In the genomic region with DNA sequence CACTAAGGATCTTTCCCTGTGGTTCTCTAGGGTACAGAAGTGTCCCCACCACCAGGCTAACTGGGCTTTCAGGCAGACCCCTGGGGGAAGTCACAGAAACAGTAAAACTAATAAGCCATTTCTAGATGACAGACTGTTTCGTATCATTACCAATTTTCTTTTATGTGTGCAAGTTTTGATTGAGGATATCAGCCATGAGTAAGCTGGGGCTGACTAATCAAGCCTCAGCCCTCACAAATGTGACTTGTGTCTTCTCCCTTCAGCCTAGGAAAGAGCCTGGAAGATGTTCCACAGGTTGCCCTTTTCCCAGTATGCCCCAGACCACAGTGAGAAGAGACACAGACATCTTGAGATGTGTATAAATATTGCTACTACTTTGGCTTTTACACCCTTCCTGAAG, we compare ENCODE assay signal across 20 cellular contexts. TPM values are rescaled to one million over a fixed set of nuclear protein-coding genes. Genes with fewer than 3 reads are reported as not detected.
DNase-seq lines count a peak whose midpoint lies in the region; ATAC-seq, FAIRE-seq and TF ChIP-seq lines count a peak whose summit lies in the region.
"Had no signal": no experiment of that assay in that cellular context is flagged by ENCODE, and none has a peak within 500 bp of the region (broad histone marks: within the 10 kb centered on the region; RNA-seq: fewer than 3 reads in every experiment).

No MANE protein-coding gene starts in this region.

- 68 to 82% methylated on average over 1 of the region's 1 CpG for WGBS in body of pancreas, 2 donors
- 79 to 90% (median 86%) methylated on average over 1 of the region's 1 CpG for WGBS in stomach, 5 donors
- WGBS in thyroid gland, 2 donors = 100% methylated on average over 1 of the region's 1 CpG

- intact Hi-C loops in activated CD4-positive, alpha-beta T cell treated with anti-CD3 and anti-CD28 coated beads, Interleukin-2, amount 10 ng/mL, durations not matched to agents 24 days and 14 days (cut with micrococcal nuclease) = no loop called here
- intact Hi-C loops in body of pancreas (cut with DNase I) = no loop called here
- intact Hi-C loops in stomach (cut with DNase I; ENCODE audit: low total_unique reads) = no loop called here
- intact Hi-C loops in thyroid gland (cut with DNase I) = no loop called here

- H3K9me3 ChIP-seq in body of pancreas = no peaks in the 10 kb centered on the region
- H3K9me3 ChIP-seq in keratinocyte (ENCODE audit: control insufficient read depth, low read depth, low read length) = no peaks in the 10 kb centered on the region
- no peaks in the 10 kb centered on the region for H3K9me3 ChIP-seq in stomach
- H3K9me3 ChIP-seq in thyroid gland = no peaks in the 10 kb centered on the region
- H3K9me3 ChIP-seq: upper lobe of right lung had no signal

- H3K27me3 ChIP-seq in body of pancreas (no peaks in the 10 kb centered on the region), keratinocyte (ENCODE audit: control insufficient read depth, extremely low read depth, insufficient read depth, low read length) (no peaks in the 10 kb centered on the region), stomach (no peaks in the 10 kb centered on the region), thyroid gland (no peaks in the 10 kb centered on the region)
- H3K27me3 ChIP-seq: upper lobe of right lung had no signal

- no peak overlapping the region for H2AFZ ChIP-seq in keratinocyte (ENCODE audit: control insufficient read depth, low read length)

- peak overlapping the region; percentile 65 for H3K4me2 ChIP-seq in keratinocyte (ENCODE audit: control insufficient read depth, extremely low read depth, insufficient read depth, low read depth, low read length)

- H3K4me3 ChIP-seq in body of pancreas = no peak overlapping the region
- H3K4me3 ChIP-seq in keratinocyte (ENCODE audit: control insufficient read depth in 2 of 3, extremely low read depth in 1 of 3, insufficient read depth in 2 of 3, low read depth in 1 of 3, low read length in 3 of 3) = peak overlapping the region in 2 of 3 experiments; percentile 4 to 17
- no peak overlapping the region for H3K4me3 ChIP-seq in stomach
- no peak overlapping the region for H3K4me3 ChIP-seq in thyroid gland (replicated peaks in 1 of 3)
- H3K4me3 ChIP-seq: upper lobe of right lung had no signal

- H3K9me1 ChIP-seq in keratinocyte (ENCODE audit: control insufficient read depth, extremely low read depth, insufficient read depth, low read length) = peaks cover 6% of the 10 kb centered on the region

- no peak for DNase-seq in activated CD4-positive, alpha-beta T cell treated with anti-CD3 and anti-CD28 coated beads, Interleukin-2, amount 10 ng/mL, durations not matched to agents 24 days and 14 days
- no peak for DNase-seq in activated CD4-positive, alpha-beta T cell treated with anti-CD3 and anti-CD28 coated beads, Interleukin-2, amount 50 U/mL, for 4 hours
- peak; percentile 40 for DNase-seq in HT1080 (ENCODE audit: low read depth)
- no peak for DNase-seq in body of pancreas
- no peak for DNase-seq in keratinocyte (ENCODE audit: low read depth, low spot score)
- DNase-seq in stomach = no peak
- no peak for DNase-seq in thyroid gland
- DNase-seq: 8988T; activated CD4-positive, CD25-positive, alpha-beta regulatory T cell; AML-193; effector CD4-positive, alpha-beta T cell; H9; kidney glomerular epithelial cell; naive B cell; NCI-H1436 treated with DMSO at 0.1 percent for 48 hours; RPMI8226; stimulated activated CD4-positive, alpha-beta T cell treated with anti-CD3 and anti-CD28 coated beads, Interleukin-4, amount 100 ng/mL, for 4 hours; T-helper 9 cell; upper lobe of right lung had no signal

- no peak overlapping the region for H3K4me3 Mint-ChIP-seq in activated CD4-positive, alpha-beta T cell treated with anti-CD3 and anti-CD28 coated beads, Interleukin-2, amount 10 ng/mL, durations not matched to agents 24 days and 14 days
- H3K4me3 Mint-ChIP-seq: H9, naive B cell had no signal

- peaks cover 6% of the 10 kb centered on the region for H4K20me1 ChIP-seq in keratinocyte (ENCODE audit: control insufficient read depth, extremely low read depth, insufficient read depth, low read length)

- H3K4me1 Mint-ChIP-seq in activated CD4-positive, alpha-beta T cell treated with anti-CD3 and anti-CD28 coated beads, Interleukin-2, amount 10 ng/mL, durations not matched to agents 24 days and 14 days = peaks cover 11% of the 10 kb centered on the region
- H3K4me1 Mint-ChIP-seq: naive B cell had no signal

- peaks cover 95% of the 10 kb centered on the region for H3K79me2 ChIP-seq in keratinocyte (ENCODE audit: control insufficient read depth, insufficient read depth, low read length)

- no peaks in the 10 kb centered on the region for H3K36me3 ChIP-seq in body of pancreas (replicated peaks in 1 of 2; ENCODE audit: insufficient read depth in 1 of 2, low read depth in 2 of 2)
- peaks cover 5 to 7% of the 10 kb centered on the region in 2 experiments for H3K36me3 ChIP-seq in keratinocyte (ENCODE audit: control insufficient read depth in 2 of 2, extremely low read depth in 1 of 2, insufficient read depth in 2 of 2, low read length in 2 of 2)
- no peaks in the 10 kb centered on the region for H3K36me3 ChIP-seq in stomach
- no peaks in the 10 kb centered on the region for H3K36me3 ChIP-seq in thyroid gland
- H3K36me3 ChIP-seq: upper lobe of right lung had no signal

- FAIRE-seq in keratinocyte (lab: Jason Lieb, UNC) = no peak

- H3K9me3 Mint-ChIP-seq in activated CD4-positive, alpha-beta T cell treated with anti-CD3 and anti-CD28 coated beads, Interleukin-2, amount 10 ng/mL, durations not matched to agents 24 days and 14 days = no peaks in the 10 kb centered on the region
- H3K9me3 Mint-ChIP-seq: H9, naive B cell had no signal

- H3K4me1 ChIP-seq in body of pancreas (peaks cover 55% of the 10 kb centered on the region), keratinocyte (ENCODE audit: control insufficient read depth, extremely low read depth, insufficient read depth, low read length) (peaks cover 86% of the 10 kb centered on the region), stomach (peaks cover 0 to 37% (median 34%) of the 10 kb centered on the region in 4 donors), thyroid gland (peaks cover 10 to 19% of the 10 kb centered on the region in 2 donors)

- H3K27ac ChIP-seq in body of pancreas (peak overlapping the region in 3 of 4 donors; percentile 0 to 43 (median 1)), keratinocyte (ENCODE audit: control insufficient read depth, insufficient read depth, low read length) (peak overlapping the region; percentile 89), stomach (no peak overlapping the region), thyroid gland (no peak overlapping the region)
- H3K27ac ChIP-seq: upper lobe of right lung had no signal

- TF ChIP-seq CTCF in body of pancreas (IDR thresholded peaks at IDR 0.05) = no peak
- TF ChIP-seq CTCF in keratinocyte (optimal IDR thresholded peaks at IDR 0.05 in 1 of 3, IDR thresholded peaks at IDR 0.05 in 1 of 3, conservative IDR thresholded peaks at IDR 0.05 in 1 of 3; ENCODE audit: extremely low read depth in 1 of 3, insufficient read depth in 2 of 3, low read length in 3 of 3) = no peak
- no peak for TF ChIP-seq CTCF in stomach (IDR thresholded peaks at IDR 0.05)
- no peak for TF ChIP-seq CTCF in thyroid gland (IDR thresholded peaks at IDR 0.05)

- no peaks in the 10 kb centered on the region for H3K27me3 Mint-ChIP-seq in activated CD4-positive, alpha-beta T cell treated with anti-CD3 and anti-CD28 coated beads, Interleukin-2, amount 10 ng/mL, durations not matched to agents 24 days and 14 days
- H3K27me3 Mint-ChIP-seq: naive B cell had no signal

- ATAC-seq in body of pancreas = no peak
- ATAC-seq in HG02870 (IDR thresholded peaks at IDR 0.05; ENCODE audit: unreplicated experiment) = no peak
- ATAC-seq: upper lobe of right lung had no signal

- peak overlapping the region; percentile 56 for H3K27ac Mint-ChIP-seq in activated CD4-positive, alpha-beta T cell treated with anti-CD3 and anti-CD28 coated beads, Interleukin-2, amount 10 ng/mL, durations not matched to agents 24 days and 14 days
- H3K27ac Mint-ChIP-seq: naive B cell had no signal

- H3K36me3 Mint-ChIP-seq in activated CD4-positive, alpha-beta T cell treated with anti-CD3 and anti-CD28 coated beads, Interleukin-2, amount 10 ng/mL, durations not matched to agents 24 days and 14 days (ENCODE audit: low read depth) = no peaks in the 10 kb centered on the region
- H3K36me3 Mint-ChIP-seq: naive B cell had no signal

- dilution Hi-C loops in keratinocyte (cut with MboI; ENCODE audit: extremely low pct_ligation_motif_present, low sequenced_read_pairs) = no loop called here

- peak overlapping the region; percentile 56 for H3K9ac ChIP-seq in keratinocyte (ENCODE audit: control insufficient read depth, extremely low read depth, insufficient read depth, low read length)

- TF ChIP-seq POLR2A in body of pancreas (IDR thresholded peaks at IDR 0.05) (no peak), stomach (IDR thresholded peaks at IDR 0.05) (no peak), thyroid gland (IDR thresholded peaks at IDR 0.05) (no peak)

- no peak for TF ChIP-seq EP300 in stomach (IDR thresholded peaks at IDR 0.05)

RNA-seq across cellular contexts. Expression of a gene that starts 10.5 kb away (rescaled TPM):
- total RNA-seq in activated CD4-positive, alpha-beta T cell treated with anti-CD3 and anti-CD28 coated beads, Interleukin-2, amount 10 ng/mL, durations not matched to agents 24 days and 14 days = 35.4 and 35.6 TPM in 2 replicates
- total RNA-seq in HT1080 (2014; rRNA removed; shearing (Covaris generic)) = 48.7 and 54.1 TPM in 2 replicates
- 94.4 and 124 TPM in 2 replicates for polyA plus RNA-seq in HT1080 (2015; cell fraction: cytosol; rRNA removed)
- 152 and 164 TPM in 2 replicates for polyA plus RNA-seq in HT1080 (2015; cell fraction: nucleus; rRNA removed)
- total RNA-seq in body of pancreas (10 to 100 TPM; 35.0 to 76.8 TPM), stomach (10 to 100 TPM; 30.9 to 66.6 (median 47.2) TPM), thyroid gland (10 to 100 TPM; 18.7 to 38.7 (median 27.6) TPM)
- polyA plus RNA-seq in keratinocyte (153 to 177 TPM (median 172 TPM) in 3 replicates), stomach (10 to 100 TPM in 1 of 3 donors, 1 to 10 TPM in 2; 3.8 to 42.9 (median 9.7) TPM)
- polyA plus RNA-seq in keratinocyte (2011; ENCODE audit: low read depth) = 26.7 TPM
- polyA plus RNA-seq in keratinocyte (2011; cell fraction: cytosol; rRNA removed) = 76.8 and 129 TPM in 2 replicates
- 521 and 554 TPM in 2 replicates for polyA plus RNA-seq in keratinocyte (2011; cell fraction: nucleus; rRNA removed)
- 122 and 205 TPM in 2 replicates for polyA plus RNA-seq in keratinocyte (2012; ENCODE audit: low replicate concordance)
- polyA minus RNA-seq in keratinocyte = 166 to 258 TPM (median 258 TPM) in 3 replicates
- polyA minus RNA-seq in keratinocyte (2011; cell fraction: cytosol; rRNA and poly(A)+ RNA removed) = 121 TPM
- 395 and 657 TPM in 2 replicates for polyA minus RNA-seq in keratinocyte (2011; cell fraction: nucleus; rRNA and poly(A)+ RNA removed)

Comparison
In these comparisons a context has a peak if more than half of its experiments do, and no peak if none do; other contexts are left out.
1. H3K27ac ChIP-seq: peak in body of pancreas (3 of 4) and keratinocyte (single experiment); none in stomach (0 of 5) and thyroid gland (0 of 3).
2. H3K4me3 ChIP-seq: peak in keratinocyte (2 of 3); none in body of pancreas (0 of 2), stomach (0 of 4) and thyroid gland (0 of 3).